Comparison of ENCODE assay signal across 8 cellular contexts in genomic region chr3:19146685-19147650, GRCh38. TPM values are rescaled to one million over a fixed set of nuclear protein-coding genes. Genes with fewer than 3 reads are reported as not detected.
DNase-seq lines count a peak whose midpoint lies in the region; ATAC-seq and TF ChIP-seq lines count a peak whose summit lies in the region.

No MANE protein-coding gene starts in this region.

- H3K9me3 ChIP-seq in BE2C, result no peaks in the 10 kb centered on the region
- H3K9me3 ChIP-seq in effector memory CD4-positive, alpha-beta T cell (ENCODE audit: control insufficient read depth, low read length), result no peaks in the 10 kb centered on the region

- H3K27ac ChIP-seq in effector memory CD4-positive, alpha-beta T cell (ENCODE audit: insufficient read depth, low read length, poor library complexity, severe bottlenecking), result no peak overlapping the region

- no peaks in the 10 kb centered on the region for H3K36me3 ChIP-seq in BE2C
- no peaks in the 10 kb centered on the region for H3K36me3 ChIP-seq in effector memory CD4-positive, alpha-beta T cell (ENCODE audit: control insufficient read depth, insufficient read depth, low read length)

- DNase-seq in BE2C, result peak; percentile 83
- DNase-seq in NCI-H748 (lab: John Stamatoyannopoulos, UW; ENCODE audit: unreplicated experiment), result peak; percentile 95
- peak; percentile 80 for DNase-seq in activated CD8-positive, alpha-beta memory T cell treated with anti-CD3 and anti-CD28 coated beads for 24 hours
- peak; percentile 26 to 42 (median 30) for DNase-seq in effector memory CD4-positive, alpha-beta T cell
- peak; percentile 84 for DNase-seq in medulla oblongata (ENCODE audit: extremely low spot score)
- peak; percentile 20 to 45 (median 43) for DNase-seq in stimulated activated CD4-positive, alpha-beta T cell treated with anti-CD3 and anti-CD28 coated beads, TNF-alpha, amount 100 ng/mL, for 4 hours (ENCODE audit: low read depth in 3 of 3)

- TF ChIP-seq CTCF in BE2C (IDR thresholded peaks at IDR 0.05; ENCODE audit: low read depth, low read length), result peak; percentile 39

- H3K4me1 ChIP-seq in BE2C, result no peaks in the 10 kb centered on the region
- peaks cover 6% of the 10 kb centered on the region for H3K4me1 ChIP-seq in effector memory CD4-positive, alpha-beta T cell (ENCODE audit: control insufficient read depth, insufficient read depth, low read length, poor library complexity, severe bottlenecking)

- H3K27me3 ChIP-seq in BE2C, result no peaks in the 10 kb centered on the region
- H3K27me3 ChIP-seq in effector memory CD4-positive, alpha-beta T cell (replicated peaks; ENCODE audit: control insufficient read depth, insufficient read depth, low read length, poor library complexity, severe bottlenecking), result no peaks in the 10 kb centered on the region

- peak overlapping the region; percentile 88 for H3K4me3 ChIP-seq in BE2C (ENCODE audit: low read depth, low read length)
- H3K4me3 ChIP-seq in effector memory CD4-positive, alpha-beta T cell (ENCODE audit: insufficient read depth, low read depth, low read length, poor library complexity, severe bottlenecking), result peak overlapping the region; percentile 70

- ATAC-seq in GM19351 (IDR thresholded peaks at IDR 0.05; ENCODE audit: unreplicated experiment), result peak; percentile 84
- ATAC-seq in HG03460 (IDR thresholded peaks at IDR 0.05; ENCODE audit: unreplicated experiment), result peak; percentile 74

RNA-seq across cellular contexts. Expression of gene KCNH8, which starts 1.3 kb away (rescaled TPM):
- 5.6 TPM for polyA plus RNA-seq in BE2C (2012; ENCODE audit: insufficient read depth, insufficient read length, low read depth)

Comparison
In these comparisons a context has a peak if more than half of its experiments do, and no peak if none do; other contexts are left out.
1. DNase-seq: peak in every context shown above with its lines; median percentile 95 in NCI-H748; 84 in medulla oblongata; 83 in BE2C; 80 in activated CD8-positive, alpha-beta memory T cell treated with anti-CD3 and anti-CD28 coated beads for 24 hours; 43 in stimulated activated CD4-positive, alpha-beta T cell treated with anti-CD3 and anti-CD28 coated beads, TNF-alpha, amount 100 ng/mL, for 4 hours; 30 in effector memory CD4-positive, alpha-beta T cell.